Comparison of ENCODE assay signal across 1 cellular context in the genomic region with DNA sequence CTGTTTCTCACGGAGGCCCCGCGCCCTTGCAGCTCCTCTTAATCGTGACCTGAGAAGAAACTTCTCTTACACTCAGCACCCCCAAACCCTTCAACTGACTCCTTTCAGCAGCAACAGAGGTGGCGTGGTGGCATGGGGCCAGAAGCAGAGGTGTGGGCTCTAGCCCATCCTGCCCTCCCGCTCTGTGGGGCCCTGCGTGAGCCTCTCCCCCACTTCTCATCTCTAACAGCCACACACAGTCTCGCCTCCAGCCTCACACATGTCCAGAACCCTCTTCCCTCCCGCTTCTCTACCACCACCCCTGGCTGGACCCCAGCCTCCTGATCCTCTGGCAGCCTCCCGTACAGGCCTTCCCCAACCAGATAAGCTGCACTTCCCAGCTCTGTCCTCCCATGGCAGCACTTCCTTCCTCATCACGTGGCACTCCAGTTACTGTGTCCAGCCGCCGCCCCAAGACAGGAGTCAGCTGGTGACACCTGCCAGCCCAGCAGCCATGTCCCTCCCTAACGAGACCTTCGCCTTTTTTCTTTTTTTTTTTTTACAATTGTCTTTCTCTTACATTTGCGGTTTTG.
TF ChIP-seq lines count a peak whose summit lies in the region.

No MANE protein-coding gene starts in this region.

TF ChIP-seq in IMR-90, 13 proteins besides CTCF, POLR2A, EP300 and RAD21 (continued from another document):
- TF ChIP-seq FOS (IDR thresholded peaks at IDR 0.05; ENCODE audit: low read depth, low read length) (no peak), MXI1 (IDR thresholded peaks at IDR 0.05; ENCODE audit: borderline replicate concordance, low read depth, low read length) (no peak), CEBPB (IDR thresholded peaks at IDR 0.05; ENCODE audit: low read depth, low read length) (no peak), RFX5 (IDR thresholded peaks at IDR 0.05; ENCODE audit: low read depth, low read length) (no peak), RCOR1 (IDR thresholded peaks at IDR 0.05; ENCODE audit: insufficient replicate concordance, low read length) (no peak), MAZ (IDR thresholded peaks at IDR 0.05; ENCODE audit: borderline replicate concordance, low read depth, low read length) (no peak), NFE2L2 (IDR thresholded peaks at IDR 0.05; ENCODE audit: low read depth, low read length) (no peak), MAFK (IDR thresholded peaks at IDR 0.05; ENCODE audit: low read depth, low read length) (no peak)
- TF ChIP-seq, protein P1, sequence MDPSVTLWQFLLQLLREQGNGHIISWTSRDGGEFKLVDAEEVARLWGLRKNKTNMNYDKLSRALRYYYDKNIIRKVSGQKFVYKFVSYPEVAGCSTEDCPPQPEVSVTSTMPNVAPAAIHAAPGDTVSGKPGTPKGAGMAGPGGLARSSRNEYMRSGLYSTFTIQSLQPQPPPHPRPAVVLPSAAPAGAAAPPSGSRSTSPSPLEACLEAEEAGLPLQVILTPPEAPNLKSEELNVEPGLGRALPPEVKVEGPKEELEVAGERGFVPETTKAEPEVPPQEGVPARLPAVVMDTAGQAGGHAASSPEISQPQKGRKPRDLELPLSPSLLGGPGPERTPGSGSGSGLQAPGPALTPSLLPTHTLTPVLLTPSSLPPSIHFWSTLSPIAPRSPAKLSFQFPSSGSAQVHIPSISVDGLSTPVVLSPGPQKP (IDR thresholded peaks at IDR 0.05; ENCODE audit: borderline replicate concordance, low read depth, low read length), result no peak
